8 cellular contexts compared by ENCODE assay signal in genomic region chr6:29628419-29629281, GRCh38. TPM values are rescaled to one million over a fixed set of nuclear protein-coding genes. Genes with fewer than 3 reads are reported as not detected.
A peak's percentile ranks its signal among the peaks of the same experiment; 100 is the strongest.
DNase-seq lines count a peak whose midpoint lies in the region; ATAC-seq lines count a peak whose summit lies in the region.

No MANE protein-coding gene starts in this region.

- 0 out of 2 replicates have a peak overlapping the region, but pooled peaks have one; percentile 20 for H3K9ac ChIP-seq in HUES48 (ENCODE audit: low read depth, low read length)
- peak overlapping the region; percentile 27 for H3K9ac ChIP-seq in endocrine pancreas (ENCODE audit: control insufficient read depth, insufficient read depth, low read length)

- no peaks in the 10 kb centered on the region for H3K9me3 ChIP-seq in CD4-positive, CD25-positive, alpha-beta regulatory T cell (ENCODE audit: control insufficient read depth in 2 of 2, low read length in 2 of 2)
- H3K9me3 ChIP-seq in HUES48 (ENCODE audit: control insufficient read depth, insufficient read depth, low read length) (no peaks in the 10 kb centered on the region), endocrine pancreas (ENCODE audit: control insufficient read depth, low read length) (no peaks in the 10 kb centered on the region)

- no peaks in the 10 kb centered on the region for H3K36me3 Mint-ChIP-seq in CD4-positive, CD25-positive, alpha-beta regulatory T cell

- peak overlapping the region; percentile 80 to 95 (median 92) for H3K4me3 Mint-ChIP-seq in CD4-positive, CD25-positive, alpha-beta regulatory T cell

- no peaks in the 10 kb centered on the region for H3K27me3 ChIP-seq in CD4-positive, CD25-positive, alpha-beta regulatory T cell (ENCODE audit: control insufficient read depth, insufficient read depth, low read length)
- H3K27me3 ChIP-seq in HUES48 (ENCODE audit: control insufficient read depth, insufficient read depth, low read length) (no peaks in the 10 kb centered on the region), endocrine pancreas (ENCODE audit: control insufficient read depth, insufficient read depth, low read length) (no peaks in the 10 kb centered on the region)

- peak; percentile 24 to 44 (median 38) for DNase-seq in CD4-positive, CD25-positive, alpha-beta regulatory T cell
- DNase-seq in NOMO-1 treated with dmso at 0.1 percent for 144 hours (lab: John Stamatoyannopoulos, UW; ENCODE audit: unreplicated experiment), result peak; percentile 9
- DNase-seq in activated T-cell treated with anti-CD3 and anti-CD28 coated beads for 1 hour (ENCODE audit: low read depth), result peak; percentile 37
- peak; percentile 83 for DNase-seq in medulla oblongata (ENCODE audit: extremely low spot score)
- DNase-seq in stimulated activated CD8-positive, alpha-beta memory T cell treated with anti-CD3 and anti-CD28 coated beads, Interleukin-12 subunit alpha, Interleukin-12 subunit beta, amount 100 ng/mL, for 24 hours (ENCODE audit: extremely low read depth), result peak; percentile 21

- H3K36me3 ChIP-seq in CD4-positive, CD25-positive, alpha-beta regulatory T cell (ENCODE audit: control insufficient read depth, insufficient read depth, low read length), result no peaks in the 10 kb centered on the region
- H3K36me3 ChIP-seq in HUES48 (ENCODE audit: control insufficient read depth, insufficient read depth, low read length) (peaks cover 5% of the 10 kb centered on the region), endocrine pancreas (ENCODE audit: control insufficient read depth, insufficient read depth, low read length) (no peaks in the 10 kb centered on the region)

- peak overlapping the region; percentile 21 to 91 (median 67) for H3K27ac Mint-ChIP-seq in CD4-positive, CD25-positive, alpha-beta regulatory T cell

- peak; percentile 40 to 61 for ATAC-seq in CD4-positive, CD25-positive, alpha-beta regulatory T cell (ENCODE audit: low read depth in 2 of 2)
- no peak for ATAC-seq in HG02571 (IDR thresholded peaks at IDR 0.05; ENCODE audit: unreplicated experiment)

- H3K4me1 Mint-ChIP-seq in CD4-positive, CD25-positive, alpha-beta regulatory T cell, result peaks cover 20 to 53% (median 35%) of the 10 kb centered on the region in 4 donors

- H3K27ac ChIP-seq in CD4-positive, CD25-positive, alpha-beta regulatory T cell (ENCODE audit: insufficient read depth, low read length, poor library complexity, severe bottlenecking), result peak overlapping the region; percentile 45
- peak overlapping the region; percentile 76 for H3K27ac ChIP-seq in HUES48 (ENCODE audit: low read depth, low read length)

- peaks cover 16% of the 10 kb centered on the region for H3K27me3 Mint-ChIP-seq in CD4-positive, CD25-positive, alpha-beta regulatory T cell

- peak overlapping the region; percentile 72 for H3K4me3 ChIP-seq in CD4-positive, CD25-positive, alpha-beta regulatory T cell (ENCODE audit: low read depth, low read length)
- H3K4me3 ChIP-seq in HUES48 (ENCODE audit: low read depth, low read length) (peak overlapping the region; percentile 90), endocrine pancreas (ENCODE audit: control insufficient read depth, insufficient read depth, low read length) (peak overlapping the region; percentile 41)

- no peaks in the 10 kb centered on the region for H3K9me3 Mint-ChIP-seq in CD4-positive, CD25-positive, alpha-beta regulatory T cell

- H3K4me1 ChIP-seq in CD4-positive, CD25-positive, alpha-beta regulatory T cell (ENCODE audit: control insufficient read depth, insufficient read depth, low read length, poor library complexity, severe bottlenecking), result peaks cover 43% of the 10 kb centered on the region
- H3K4me1 ChIP-seq in HUES48 (ENCODE audit: control insufficient read depth, insufficient read depth, low read length) (peaks cover 60% of the 10 kb centered on the region), endocrine pancreas (ENCODE audit: control insufficient read depth, insufficient read depth, low read length) (no peaks in the 10 kb centered on the region)

RNA-seq across cellular contexts. Expression of gene GABBR1, which starts 4.3 kb away (rescaled TPM):
- total RNA-seq in CD4-positive, CD25-positive, alpha-beta regulatory T cell, result 56.3 TPM
- polyA plus RNA-seq in CD4-positive, CD25-positive, alpha-beta regulatory T cell, result 1 to 10 TPM in 3 of 4 donors, under 1 TPM in 1; 0.60 to 1.8 (median 1.5) TPM

RNA-seq across cellular contexts. Expression of gene MOG, which starts 28.2 kb away (rescaled TPM):
- total RNA-seq in CD4-positive, CD25-positive, alpha-beta regulatory T cell, result not detected
- polyA plus RNA-seq in CD4-positive, CD25-positive, alpha-beta regulatory T cell, result not detected

RNA-seq across cellular contexts. Expression of gene OR2H2, which starts 43.7 kb away (rescaled TPM):
- total RNA-seq in CD4-positive, CD25-positive, alpha-beta regulatory T cell, result not detected
- polyA plus RNA-seq in CD4-positive, CD25-positive, alpha-beta regulatory T cell, result not detected

RNA-seq across cellular contexts. Expression of gene ZFP57, which starts 52.3 kb away (rescaled TPM):
- total RNA-seq in CD4-positive, CD25-positive, alpha-beta regulatory T cell, result 2.4 TPM
- polyA plus RNA-seq in CD4-positive, CD25-positive, alpha-beta regulatory T cell, result 1 to 10 TPM in 2 of 4 donors, not detected in 2; 1.0 to 4.8 TPM

Comparison
In these comparisons a context has a peak if more than half of its experiments do, and no peak if none do; other contexts are left out.
1. DNase-seq: peak in every context shown above with its lines; median percentile 83 in medulla oblongata; 38 in CD4-positive, CD25-positive, alpha-beta regulatory T cell; 37 in activated T-cell treated with anti-CD3 and anti-CD28 coated beads for 1 hour; 21 in stimulated activated CD8-positive, alpha-beta memory T cell treated with anti-CD3 and anti-CD28 coated beads, Interleukin-12 subunit alpha, Interleukin-12 subunit beta, amount 100 ng/mL, for 24 hours; 9 in NOMO-1 treated with dmso at 0.1 percent for 144 hours.